ENCODE assay signal across 8 cellular contexts in genomic region chr10:75401569-75402485, GRCh38. TPM values are rescaled to one million over a fixed set of nuclear protein-coding genes. Genes with fewer than 3 reads are reported as not detected.
DNase-seq lines count a peak whose midpoint lies in the region; ATAC-seq and TF ChIP-seq lines count a peak whose summit lies in the region.

TSS of gene ZNF503 (minus strand) at chr10:75401764. CDS start at chr10:75401419, 345 bp downstream.

- H3K27me3 ChIP-seq in MM.1S (replicated peaks; ENCODE audit: insufficient read depth, low read length) (no peaks in the 10 kb centered on the region), gastrocnemius medialis (peaks cover 0 to 37% (median 29%) of the 10 kb centered on the region in 3 donors)

- intact Hi-C loops in gastrocnemius medialis (cut with DNase I; ENCODE audit: low total_unique reads), result loop anchor here (2.0 to 10.0 kb wide), 4 partner anchors 107 to 1153 kb away; no protein-coding TSS in a partner anchor

- H3K9me3 ChIP-seq in MM.1S (replicated peaks; ENCODE audit: insufficient read depth, low read length) (no peaks in the 10 kb centered on the region), gastrocnemius medialis (no peaks in the 10 kb centered on the region)

- H3K36me3 Mint-ChIP-seq in immature natural killer cell, result peaks cover 0 to 2% (median 0%) of the 10 kb centered on the region in 3 donors

- peak within 1 kb of the TSS; percentile 95 for H2AFZ ChIP-seq in MM.1S (ENCODE audit: low read length)

- H3K9me2 ChIP-seq in MM.1S (replicated peaks; ENCODE audit: insufficient read depth, low read length), result no peaks in the 10 kb centered on the region

- H3K36me3 ChIP-seq in MM.1S (replicated peaks; ENCODE audit: insufficient read depth, low read length) (no peaks in the 10 kb centered on the region), gastrocnemius medialis (no peaks in the 10 kb centered on the region)

- DNase-seq in GM04503 (ENCODE audit: low read depth) (peak; percentile 81), H4 (ENCODE audit: low spot score) (peak; percentile 94), MM.1S (peak; percentile 96), SIG-M5 treated with dmso at 0.1 percent for 504 hours (lab: John Stamatoyannopoulos, UW; ENCODE audit: unreplicated experiment) (peak; percentile 94), cerebellar cortex (ENCODE audit: low spot score) (peak; percentile 93), immature natural killer cell (peak; percentile 34 to 39 (median 35)), gastrocnemius medialis (peak; percentile 93 to 97), AML-193 (lab: John Stamatoyannopoulos, UW) (no peak)

- no peaks in the 10 kb centered on the region for H3K9me3 Mint-ChIP-seq in immature natural killer cell

- no peaks in the 10 kb centered on the region for H4K20me1 ChIP-seq in MM.1S (ENCODE audit: insufficient read depth, low read length)

- H3K4me3 ChIP-seq in MM.1S (ENCODE audit: low read length) (peak within 1 kb of the TSS; percentile 99), gastrocnemius medialis (peak within 1 kb of the TSS; percentile 57 to 82 (median 72))

- peak within 1 kb of the TSS; percentile 84 to 89 (median 88) for H3K4me3 Mint-ChIP-seq in immature natural killer cell

- peaks cover 25% of the 10 kb centered on the region for H3F3A ChIP-seq in MM.1S (ENCODE audit: insufficient read depth, low read length)

- peak within 1 kb of the TSS; percentile 90 for H3K27ac ChIP-seq in MM.1S (ENCODE audit: low read length)
- H3K27ac ChIP-seq in gastrocnemius medialis, result peak within 1 kb of the TSS; percentile 85 to 98 (median 98)

- H3K9ac ChIP-seq in MM.1S (ENCODE audit: low read length), result peak within 1 kb of the TSS; percentile 82

- TF ChIP-seq POLR2A in gastrocnemius medialis (IDR thresholded peaks at IDR 0.05), result peak; percentile 86 to 91

- in situ Hi-C loops in gastrocnemius medialis (cut with MboI; ENCODE audit: low sequenced_read_pairs in 4 of 4), result no loop called here

- H3K4me1 Mint-ChIP-seq in immature natural killer cell, result peaks cover 29% of the 10 kb centered on the region in 2 donors

- ATAC-seq in gastrocnemius medialis, result peak; percentile 75 to 83

- no peaks in the 10 kb centered on the region for H3K4me1 ChIP-seq in MM.1S (ENCODE audit: low read length)
- peaks cover 0 to 30% of the 10 kb centered on the region in 2 donors for H3K4me1 ChIP-seq in gastrocnemius medialis

- peaks cover 25% of the 10 kb centered on the region for H3K79me2 ChIP-seq in MM.1S (ENCODE audit: low read length)

- peak within 1 kb of the TSS; percentile 98 for H3K4me2 ChIP-seq in MM.1S (ENCODE audit: low read depth, low read length)

- TF ChIP-seq CTCF in MM.1S (IDR thresholded peaks at IDR 0.05; ENCODE audit: low read length), result no peak
- TF ChIP-seq CTCF in gastrocnemius medialis (IDR thresholded peaks at IDR 0.05 in 4 of 5, conservative IDR thresholded peaks at IDR 0.05 in 1 of 5), result peak in 4 of 5 experiments; percentile 15 to 39 (median 34)

- no peak within 1 kb of the TSS for H3K27ac Mint-ChIP-seq in immature natural killer cell

- H3K27me3 Mint-ChIP-seq in immature natural killer cell (ENCODE audit: low read depth in 3 of 3), result peaks cover 15 to 35% (median 30%) of the 10 kb centered on the region in 3 donors

RNA-seq across cellular contexts. Expression of gene ZNF503, which starts in this region (rescaled TPM):
- 3.4 and 3.7 TPM in 2 replicates for total RNA-seq in H4 (2014; rRNA removed; shearing (Covaris generic))
- polyA plus RNA-seq in immature natural killer cell, result under 1 TPM; 0.05 to 0.09 (median 0.07) TPM
- 1 to 10 TPM; 1.7 to 2.0 (median 1.8) TPM for total RNA-seq in gastrocnemius medialis

Comparison
In these comparisons a context has a peak if more than half of its experiments do, and no peak if none do; other contexts are left out.
1. Peak in DNase-seq in immature natural killer cell; RNA of the gene not detected or under 1 TPM.
2. DNase-seq: peak in GM04503 (single experiment), H4 (single experiment), MM.1S (single experiment), SIG-M5 treated with dmso at 0.1 percent for 504 hours (single experiment), cerebellar cortex (single experiment) and gastrocnemius medialis (2 of 2); none in AML-193 (0 of 2).